ENCODE assay signal across 8 cellular contexts in the genomic region with DNA sequence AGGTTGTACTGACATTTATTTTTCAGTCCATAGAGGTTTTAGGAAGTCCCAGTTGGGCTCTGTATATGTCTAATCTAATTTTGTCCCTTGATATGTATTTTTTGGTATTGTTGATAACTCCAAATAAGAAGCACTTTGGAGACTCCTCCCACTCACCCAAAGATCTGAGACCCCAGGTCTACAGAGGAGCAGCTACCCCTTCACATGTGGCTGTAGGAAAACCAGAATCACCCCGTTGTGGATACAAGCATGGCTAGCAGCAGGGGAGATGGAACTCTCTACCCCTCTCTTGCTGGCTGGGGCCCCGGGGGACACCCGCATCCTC. TPM values are rescaled to one million over a fixed set of nuclear protein-coding genes. Genes with fewer than 3 reads are reported as not detected.
A peak's percentile ranks its signal among the peaks of the same experiment; 100 is the strongest.
DNase-seq lines count a peak whose midpoint lies in the region; ATAC-seq and TF ChIP-seq lines count a peak whose summit lies in the region.

No MANE protein-coding gene starts in this region.

- H3K36me3 ChIP-seq in left ventricle myocardium inferior (peaks cover 6% of the 10 kb centered on the region), mucosa of stomach (ENCODE audit: control insufficient read depth, insufficient read depth, low read length) (no peaks in the 10 kb centered on the region)

- ATAC-seq in Right ventricle myocardium superior (ENCODE audit: poor library complexity), result no peak
- no peak for ATAC-seq in HG03342 (IDR thresholded peaks at IDR 0.05; ENCODE audit: unreplicated experiment)

- H3K9ac ChIP-seq in mucosa of stomach (ENCODE audit: low read length), result peak overlapping the region; percentile 29

- intact Hi-C loops in left ventricle myocardium inferior (cut with micrococcal nuclease) (no loop called here), Right ventricle myocardium superior (cut with DNase I) (no loop called here)

- H3K9me3 ChIP-seq in left ventricle myocardium inferior (replicated peaks) (no peaks in the 10 kb centered on the region), mucosa of stomach (ENCODE audit: control insufficient read depth, low read length) (no peaks in the 10 kb centered on the region)

- H3K27me3 ChIP-seq in left ventricle myocardium inferior (ENCODE audit: low read depth), result peaks cover 97% of the 10 kb centered on the region
- peaks cover 58% of the 10 kb centered on the region for H3K27me3 ChIP-seq in mucosa of stomach (ENCODE audit: control insufficient read depth, insufficient read depth, low read length)

- H3K27ac ChIP-seq in left ventricle myocardium inferior (replicated peaks), result no peak overlapping the region

- H3K4me3 ChIP-seq in left ventricle myocardium inferior (peak overlapping the region; percentile 62), cardiac fibroblast (replicated peaks in 1 of 2; ENCODE audit: low read depth in 2 of 2, low read length in 2 of 2) (peak overlapping the region; percentile 40 to 41), mucosa of stomach (ENCODE audit: low read length) (no peak overlapping the region)

- TF ChIP-seq CTCF in left ventricle myocardium inferior (IDR thresholded peaks at IDR 0.05; ENCODE audit: borderline replicate concordance) (no peak), cardiac fibroblast (IDR thresholded peaks at IDR 0.05; ENCODE audit: low read depth, low read length) (no peak)

- no peak for DNase-seq in left ventricle myocardium inferior
- DNase-seq in Right ventricle myocardium superior, result no peak
- no peak for DNase-seq in cardiac fibroblast (ENCODE audit: low read depth in 2 of 2)
- DNase-seq in NCI-H1048 (lab: John Stamatoyannopoulos, UW), result no peak
- DNase-seq in DMS53 treated with DMSO at 0.1 percent for 48 hours (lab: John Stamatoyannopoulos, UW; ENCODE audit: unreplicated experiment), result no peak
- DNase-seq in hepatic stellate cell (ENCODE audit: low spot score), result no peak

- H3K4me1 ChIP-seq in left ventricle myocardium inferior (peaks cover 19% of the 10 kb centered on the region), mucosa of stomach (ENCODE audit: control insufficient read depth, insufficient read depth, low read length) (no peaks in the 10 kb centered on the region)

RNA-seq across cellular contexts. Expression of gene HHEX, which starts 9.4 kb away (rescaled TPM):
- 2.1 TPM for total RNA-seq in left ventricle myocardium inferior
- 2.6 TPM for total RNA-seq in Right ventricle myocardium superior
